Comparison of ENCODE assay signal across 8 cellular contexts in the genomic region with DNA sequence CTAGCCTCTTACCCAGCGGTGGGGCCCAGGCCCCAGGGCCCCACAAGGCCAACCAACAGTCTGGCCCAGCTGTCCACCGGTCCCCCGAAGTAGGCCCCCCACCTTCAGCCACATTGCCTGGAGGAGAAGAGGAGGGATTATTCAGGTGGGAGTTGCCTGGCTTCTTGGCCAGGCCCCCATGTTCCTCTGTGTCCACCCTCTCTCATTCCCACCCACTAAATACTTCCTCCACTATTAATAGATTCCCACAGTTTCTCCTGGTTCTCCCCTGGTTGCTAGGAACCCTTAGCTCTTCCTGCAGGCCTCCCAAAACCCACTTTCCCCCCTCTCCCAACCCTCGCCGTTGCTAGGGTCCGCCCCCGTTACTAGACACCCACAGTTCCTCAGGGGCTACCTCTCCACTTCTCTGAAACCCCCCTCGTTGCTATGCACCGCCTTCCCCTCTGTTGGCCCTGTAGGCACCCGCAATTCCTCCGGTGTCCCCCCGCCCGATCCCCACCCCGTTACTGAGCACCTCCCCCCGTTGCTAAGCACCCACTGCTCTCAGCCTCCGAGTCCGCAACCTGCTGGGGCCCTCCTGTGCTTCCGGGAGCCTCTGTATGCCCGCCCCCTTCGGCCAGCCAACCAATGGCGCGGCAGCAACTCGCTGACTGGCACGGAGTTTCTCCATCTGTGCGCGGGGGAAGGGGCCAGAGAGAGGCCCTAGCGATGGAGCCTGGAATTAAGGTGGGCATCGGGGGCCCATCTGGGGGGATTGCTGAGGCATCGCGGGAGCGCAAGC. TPM values are rescaled to one million over a fixed set of nuclear protein-coding genes. Genes with fewer than 3 reads are reported as not detected.
DNase-seq lines count a peak whose midpoint lies in the region; ATAC-seq and TF ChIP-seq lines count a peak whose summit lies in the region.

No MANE protein-coding gene starts in this region.

- H3K36me3 Mint-ChIP-seq in activated CD4-positive, alpha-beta memory T cell treated with anti-CD3 and anti-CD28 coated beads for 36 hours = peaks cover 16% of the 10 kb centered on the region

- H3K27me3 Mint-ChIP-seq in activated CD4-positive, alpha-beta memory T cell treated with anti-CD3 and anti-CD28 coated beads for 36 hours = no peaks in the 10 kb centered on the region

- no peak for TF ChIP-seq POLR2A in lower leg skin (IDR thresholded peaks at IDR 0.05)

- H3K4me1 Mint-ChIP-seq in activated CD4-positive, alpha-beta memory T cell treated with anti-CD3 and anti-CD28 coated beads for 36 hours (ENCODE audit: low read depth) = peaks cover 42% of the 10 kb centered on the region

- POLR2A ChIA-PET in BJ (lab: Charles Lee) = no interaction called here
- POLR2A ChIA-PET in activated CD4-positive, alpha-beta memory T cell treated with anti-CD3 and anti-CD28 coated beads for 36 hours (lab: Charles Lee) = no interaction called here

- H3K4me3 Mint-ChIP-seq in activated CD4-positive, alpha-beta memory T cell treated with anti-CD3 and anti-CD28 coated beads for 36 hours = peak overlapping the region; percentile 93

- DNase-seq in BJ (ENCODE audit: low read depth) (no peak), NCI-H748 (lab: John Stamatoyannopoulos, UW; ENCODE audit: unreplicated experiment) (peak; percentile 98), dermis microvascular lymphatic vessel endothelial cell (ENCODE audit: low read depth in 2 of 2) (peak; percentile 75 to 90), lower leg skin (ENCODE audit: low spot score in 2 of 2) (peak; percentile 93 to 99)
- peak; percentile 97 for DNase-seq in activated CD4-positive, alpha-beta memory T cell treated with anti-CD3 and anti-CD28 coated beads for 36 hours
- peak; percentile 93 for DNase-seq in stimulated activated CD4-positive, alpha-beta T cell treated with anti-CD3 and anti-CD28 coated beads, Interleukin-4, amount 100 ng/mL, for 1 hour

- ATAC-seq in GM19328 (IDR thresholded peaks at IDR 0.05; ENCODE audit: unreplicated experiment) (peak; percentile 49), HG03521 (IDR thresholded peaks at IDR 0.05; ENCODE audit: unreplicated experiment) (peak; percentile 46)

- 2 to 4% methylated on average over 28 to 31 of the region's 31 CpGs for WGBS in lower leg skin, 2 donors

- H3K27ac Mint-ChIP-seq in activated CD4-positive, alpha-beta memory T cell treated with anti-CD3 and anti-CD28 coated beads for 36 hours = peak overlapping the region; percentile 97

- CTCF ChIA-PET in BJ (lab: Yijun Ruan, JAX) = interaction anchor here (0.9 kb wide), 1 partner anchor 12 kb away, joined by 4 read pairs; no protein-coding TSS in a partner anchor
- CTCF ChIA-PET in activated CD4-positive, alpha-beta memory T cell treated with anti-CD3 and anti-CD28 coated beads for 36 hours (lab: Charles Lee) = no interaction called here

- no peaks in the 10 kb centered on the region for H3K27me3 ChIP-seq in BJ (ENCODE audit: control insufficient read depth, insufficient read depth, low read length)

- H3K4me3 ChIP-seq in BJ (ENCODE audit: low read depth, low read length) = peak overlapping the region; percentile 60
- H3K4me3 ChIP-seq in lower leg skin (ENCODE audit: low read depth, poor library complexity, severe bottlenecking) = peak overlapping the region; percentile 27

- H3K9me3 Mint-ChIP-seq in activated CD4-positive, alpha-beta memory T cell treated with anti-CD3 and anti-CD28 coated beads for 36 hours = no peaks in the 10 kb centered on the region

- H3K36me3 ChIP-seq in BJ (ENCODE audit: control insufficient read depth, insufficient read depth, low read length) = peaks cover 5% of the 10 kb centered on the region

- TF ChIP-seq CTCF in BJ (IDR thresholded peaks at IDR 0.05; ENCODE audit: insufficient read depth, low read depth, low read length) (no peak), lower leg skin (IDR thresholded peaks at IDR 0.05) (no peak)

- intact Hi-C loops in activated CD4-positive, alpha-beta memory T cell treated with anti-CD3 and anti-CD28 coated beads for 36 hours (cut with micrococcal nuclease) = loop anchor here (1.0 kb wide), 1 partner anchor 99 kb away; no protein-coding TSS in a partner anchor
- intact Hi-C loops in lower leg skin (cut with DNase I; ENCODE audit: low total_unique reads) = no loop called here

RNA-seq across cellular contexts. Expression of a gene that starts 2.0 kb away (rescaled TPM):
- 22.7 and 35.3 TPM in 2 replicates for polyA plus RNA-seq in BJ (2011; rRNA removed)
- polyA minus RNA-seq in BJ (2011; rRNA and poly(A)+ RNA removed) = 15.0 and 20.8 TPM in 2 replicates
- total RNA-seq in activated CD4-positive, alpha-beta memory T cell treated with anti-CD3 and anti-CD28 coated beads for 36 hours = 10 to 100 TPM; 31.7 to 36.3 TPM
- total RNA-seq in dermis microvascular lymphatic vessel endothelial cell (12.6 and 20.0 TPM in 2 replicates), lower leg skin (10 to 100 TPM; 40.2 to 58.7 (median 44.1) TPM)

RNA-seq across cellular contexts. Expression of a gene that starts 2.2 kb away (rescaled TPM):
- polyA plus RNA-seq in BJ (2011; rRNA removed) = 8.9 and 11.9 TPM in 2 replicates
- polyA minus RNA-seq in BJ (2011; rRNA and poly(A)+ RNA removed) = 10.0 and 16.4 TPM in 2 replicates
- total RNA-seq in activated CD4-positive, alpha-beta memory T cell treated with anti-CD3 and anti-CD28 coated beads for 36 hours = 1 to 10 TPM; 6.4 TPM
- total RNA-seq in dermis microvascular lymphatic vessel endothelial cell (18.2 and 25.3 TPM in 2 replicates), lower leg skin (100 to 1,000 TPM in 1 of 4 donors, 10 to 100 TPM in 3; 83.1 to 104 (median 93.6) TPM)

RNA-seq across cellular contexts. Expression of a gene that starts 24.3 kb away (rescaled TPM):
- polyA plus RNA-seq in BJ (2011; rRNA removed) = 15.9 and 28.6 TPM in 2 replicates
- polyA minus RNA-seq in BJ (2011; rRNA and poly(A)+ RNA removed) = 10.2 and 13.9 TPM in 2 replicates
- total RNA-seq in activated CD4-positive, alpha-beta memory T cell treated with anti-CD3 and anti-CD28 coated beads for 36 hours = 10 to 100 TPM; 14.0 to 14.8 TPM
- total RNA-seq in dermis microvascular lymphatic vessel endothelial cell (6.8 and 10.9 TPM in 2 replicates), lower leg skin (10 to 100 TPM; 11.2 to 45.8 (median 36.0) TPM)

RNA-seq across cellular contexts. Expression of a gene that starts 35.6 kb away (rescaled TPM):
- polyA plus RNA-seq in BJ (2011; rRNA removed) = 3.9 and 5.5 TPM in 2 replicates
- polyA minus RNA-seq in BJ (2011; rRNA and poly(A)+ RNA removed) = 5.0 and 5.8 TPM in 2 replicates
- total RNA-seq in activated CD4-positive, alpha-beta memory T cell treated with anti-CD3 and anti-CD28 coated beads for 36 hours = 10 to 100 TPM; 14.1 to 15.8 TPM
- total RNA-seq in dermis microvascular lymphatic vessel endothelial cell = 0.26 and 0.76 TPM in 2 replicates
- total RNA-seq in lower leg skin = 1 to 10 TPM; 4.1 to 8.5 (median 4.6) TPM

RNA-seq across cellular contexts. Expression of a gene that starts 36.3 kb away (rescaled TPM):
- polyA plus RNA-seq in BJ (2011; rRNA removed) = 92.2 and 167 TPM in 2 replicates
- polyA minus RNA-seq in BJ (2011; rRNA and poly(A)+ RNA removed) = 90.9 and 160 TPM in 2 replicates
- 100 to 1,000 TPM; 241 to 253 TPM for total RNA-seq in activated CD4-positive, alpha-beta memory T cell treated with anti-CD3 and anti-CD28 coated beads for 36 hours
- total RNA-seq in dermis microvascular lymphatic vessel endothelial cell (30.7 and 40.2 TPM in 2 replicates), lower leg skin (10 to 100 TPM; 18.0 to 52.4 (median 44.9) TPM)
